ENCODE assay signal across 17 cellular contexts in the genomic region with DNA sequence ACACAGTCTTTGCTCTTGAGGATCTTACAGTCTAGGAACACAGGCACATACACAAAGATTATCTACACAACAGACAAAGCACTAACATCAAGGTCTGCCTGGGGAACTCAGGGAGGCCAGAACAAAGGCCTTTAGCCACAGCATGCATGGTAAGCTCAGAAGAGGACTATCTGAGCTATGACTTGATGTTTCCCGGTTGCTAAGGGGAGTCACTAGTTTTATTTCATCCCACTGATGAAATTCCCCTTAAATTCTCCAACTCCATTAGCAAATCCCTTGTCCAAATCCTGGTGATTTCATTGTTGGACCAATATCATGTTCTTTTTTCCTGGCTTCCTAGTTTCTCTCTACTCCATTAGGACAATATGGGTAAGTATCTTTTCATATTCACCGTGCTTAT.
"Had no signal": no experiment of that assay in that cellular context is flagged by ENCODE, and none has a peak within 500 bp of the region (broad histone marks: within the 10 kb centered on the region; RNA-seq: fewer than 3 reads in every experiment).

No MANE protein-coding gene starts in this region.

- H3K27me3 Mint-ChIP-seq: type B pancreatic cell had no signal

- H3K27me3 ChIP-seq: dorsolateral prefrontal cortex had no signal

- H3K4me3 ChIP-seq: dorsolateral prefrontal cortex, lower lobe of right lung had no signal

- H3K27ac ChIP-seq: dorsolateral prefrontal cortex, lower lobe of right lung had no signal

- ATAC-seq: lower lobe of right lung; naive thymus-derived CD4-positive, alpha-beta T cell had no signal

- H3K4me1 Mint-ChIP-seq: activated CD4-positive, alpha-beta T cell treated with anti-CD3 and anti-CD28 coated beads, Interleukin-2, amount 10 ng/mL, durations not matched to agents 7 days and 5 days; activated naive CD8-positive, alpha-beta T cell treated with anti-CD3 and anti-CD28 coated beads, Interleukin-2, amount 10 ng/mL, durations not matched to agents 7 days and 5 days; naive thymus-derived CD4-positive, alpha-beta T cell had no signal

- H3K36me3 ChIP-seq: lower lobe of right lung had no signal

- H3K9me3 ChIP-seq: lower lobe of right lung had no signal

- H3K4me3 Mint-ChIP-seq: activated CD4-positive, alpha-beta T cell treated with anti-CD3 and anti-CD28 coated beads, Interleukin-2, amount 10 ng/mL, durations not matched to agents 7 days and 5 days; activated naive CD8-positive, alpha-beta T cell treated with anti-CD3 and anti-CD28 coated beads, Interleukin-2, amount 10 ng/mL, durations not matched to agents 7 days and 5 days; naive thymus-derived CD4-positive, alpha-beta T cell; T-helper 2 cell treated with Interferon-gamma antibody and Interleukin-4, amounts not matched to agents 5 μg/mL and 100 μg/mL, for 36 hours; type B pancreatic cell had no signal

- DNase-seq: activated CD4-positive, alpha-beta T cell treated with anti-CD3 and anti-CD28 coated beads, Interleukin-2, amount 10 ng/mL, durations not matched to agents 7 days and 5 days; activated naive CD4-positive, alpha-beta T cell; activated naive CD8-positive, alpha-beta T cell treated with anti-CD3 and anti-CD28 coated beads, Interleukin-2, amount 10 ng/mL, durations not matched to agents 7 days and 5 days; anterior cingulate cortex; dorsolateral prefrontal cortex; erythroblast; foreskin melanocyte; head of caudate nucleus; lower lobe of right lung; naive thymus-derived CD4-positive, alpha-beta T cell; small intestine; stimulated activated CD4-positive, alpha-beta T cell treated with anti-CD3 and anti-CD28 coated beads, Interleukin-4, amount 100 ng/mL, for 4 hours; stimulated activated CD8-positive, alpha-beta memory T cell treated with anti-CD3 and anti-CD28 coated beads, Interleukin-4, amount 100 ng/mL, for 48 hours; stimulated activated naive CD4-positive, alpha-beta T cell treated with Interleukin-2 at 50 U/mL for 16 hours had no signal

- FAIRE-seq: bronchial epithelial cell, small intestine had no signal

- H3K9me3 Mint-ChIP-seq: activated CD4-positive, alpha-beta T cell treated with anti-CD3 and anti-CD28 coated beads, Interleukin-2, amount 10 ng/mL, durations not matched to agents 7 days and 5 days; activated naive CD8-positive, alpha-beta T cell treated with anti-CD3 and anti-CD28 coated beads, Interleukin-2, amount 10 ng/mL, durations not matched to agents 7 days and 5 days; T-helper 2 cell treated with Interferon-gamma antibody and Interleukin-4, amounts not matched to agents 5 μg/mL and 100 μg/mL, for 36 hours; type B pancreatic cell had no signal

- H3K36me3 Mint-ChIP-seq: activated naive CD8-positive, alpha-beta T cell treated with anti-CD3 and anti-CD28 coated beads, Interleukin-2, amount 10 ng/mL, durations not matched to agents 7 days and 5 days; naive thymus-derived CD4-positive, alpha-beta T cell; type B pancreatic cell had no signal

- H3K27ac Mint-ChIP-seq: activated CD4-positive, alpha-beta T cell treated with anti-CD3 and anti-CD28 coated beads, Interleukin-2, amount 10 ng/mL, durations not matched to agents 7 days and 5 days; activated naive CD8-positive, alpha-beta T cell treated with anti-CD3 and anti-CD28 coated beads, Interleukin-2, amount 10 ng/mL, durations not matched to agents 7 days and 5 days; naive thymus-derived CD4-positive, alpha-beta T cell; T-helper 2 cell treated with Interferon-gamma antibody and Interleukin-4, amounts not matched to agents 5 μg/mL and 100 μg/mL, for 36 hours; type B pancreatic cell had no signal
